In the genomic region with DNA sequence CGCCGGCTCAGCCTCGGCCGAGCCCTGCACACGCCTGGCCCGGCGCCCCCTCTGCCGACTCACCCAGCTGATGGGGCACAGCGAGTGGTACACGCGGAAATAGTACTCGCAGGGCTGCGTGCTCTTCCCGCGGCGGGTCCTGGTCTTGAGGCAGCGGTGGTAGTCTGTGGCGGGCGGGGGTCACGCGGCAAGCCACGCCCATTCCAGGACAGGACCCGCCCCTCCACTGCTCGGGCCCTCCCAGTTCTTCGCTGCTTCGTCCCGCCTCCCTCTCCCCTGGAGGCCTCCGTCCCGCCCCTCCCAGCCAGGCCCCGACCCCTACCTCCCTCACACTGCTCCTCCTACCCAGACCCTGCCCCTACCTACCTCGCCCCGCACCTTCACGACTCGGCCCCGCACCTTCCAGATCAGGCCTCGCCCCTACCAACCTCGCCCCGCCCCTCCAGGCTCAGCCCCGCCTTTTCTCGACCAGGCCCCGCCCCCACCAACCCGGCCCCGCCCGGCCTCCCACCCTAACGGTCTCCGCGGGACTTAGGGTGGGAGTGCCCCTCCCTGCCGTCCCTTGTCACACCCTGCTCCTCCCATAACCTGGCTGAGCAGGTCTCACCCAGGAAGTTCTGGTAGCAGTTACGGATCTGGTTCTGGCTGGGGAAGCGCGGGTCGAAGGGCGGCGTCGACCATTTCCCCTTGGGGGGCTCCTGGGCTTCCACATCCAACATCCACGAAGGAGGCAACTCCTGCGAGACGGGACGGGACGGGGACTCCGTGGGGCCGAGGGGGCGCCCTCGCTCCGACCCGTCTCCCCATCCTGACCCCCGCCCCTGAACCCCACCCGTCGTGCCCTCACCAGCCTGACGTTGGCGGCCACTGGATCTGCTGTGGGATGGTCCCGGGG, we compare ENCODE assay signal across 8 cellular contexts. TPM values are rescaled to one million over a fixed set of nuclear protein-coding genes. Genes with fewer than 3 reads are reported as not detected.
DNase-seq lines count a peak whose midpoint lies in the region; ATAC-seq and TF ChIP-seq lines count a peak whose summit lies in the region.

No MANE protein-coding gene starts in this region.

- DNase-seq in Caco-2, result peak; percentile 74 to 82
- peak; percentile 81 for DNase-seq in KBM-7
- peak; percentile 69 for DNase-seq in UCSD-AML1 (lab: John Stamatoyannopoulos, UW; ENCODE audit: unreplicated experiment)
- DNase-seq in brain microvascular endothelial cell, result peak; percentile 40
- peak; percentile 59 for DNase-seq in stimulated activated CD4-positive, alpha-beta T cell treated with anti-CD3 and anti-CD28 coated beads, Interleukin-12 subunit alpha, Interleukin-12 subunit beta, amount 100 ng/mL, for 4 hours

- POLR2A ChIA-PET in Caco-2 (lab: Charles Lee), result interaction anchor here (1.5 kb wide), 1 partner anchor 15 kb away, joined by 6 read pairs; a partner anchor contains a TSS

- H3K4me1 Mint-ChIP-seq in Caco-2 (ENCODE audit: low read depth, unreplicated experiment), result peaks cover 9% of the 10 kb centered on the region

- peaks cover 19% of the 10 kb centered on the region for H3K4me1 ChIP-seq in Caco-2

- H3K36me3 ChIP-seq in Caco-2 (ENCODE audit: control insufficient read depth, insufficient read depth, low read length), result no peaks in the 10 kb centered on the region
- no peaks in the 10 kb centered on the region for H3K36me3 ChIP-seq in brain microvascular endothelial cell (replicated peaks)

- in situ Hi-C loops in KBM-7 (cut with MboI; ENCODE audit: low pct_unique_long_range_greater_than_20kb, low sequenced_read_pairs), result no loop called here
- in situ Hi-C loops in brain microvascular endothelial cell (cut with HindIII; ENCODE audit: low pct_ligation_motif_present, low sequenced_read_pairs), result no loop called here

- CTCF ChIA-PET in Caco-2 (lab: Charles Lee), result interaction anchor here (0.6 kb wide), 1 partner anchor 53 kb away, joined by 3 read pairs; no protein-coding TSS in a partner anchor

- no peak for ATAC-seq in GM21360 (IDR thresholded peaks at IDR 0.05; ENCODE audit: unreplicated experiment)
- ATAC-seq in HG03196 (IDR thresholded peaks at IDR 0.05; ENCODE audit: unreplicated experiment), result no peak

- TF ChIP-seq CTCF in Caco-2 (IDR thresholded peaks at IDR 0.05; ENCODE audit: insufficient read depth in 1 of 2, low read depth in 1 of 2, low read length in 1 of 2, severe bottlenecking in 1 of 2, unreplicated experiment in 1 of 2), result no peak
- no peak for TF ChIP-seq CTCF in brain microvascular endothelial cell (IDR thresholded peaks at IDR 0.05; ENCODE audit: low read depth, low read length, missing control alignments)

- peaks cover 13% of the 10 kb centered on the region for H3K36me3 Mint-ChIP-seq in Caco-2 (ENCODE audit: insufficient read depth, unreplicated experiment)

- H3K27me3 Mint-ChIP-seq in Caco-2 (ENCODE audit: insufficient read depth, unreplicated experiment), result peaks cover 15% of the 10 kb centered on the region

- no peaks in the 10 kb centered on the region for H3K9me3 ChIP-seq in Caco-2
- no peaks in the 10 kb centered on the region for H3K9me3 ChIP-seq in iPS-18c (ENCODE audit: control insufficient read depth, insufficient read depth, low read length)

- H3K27ac ChIP-seq in brain microvascular endothelial cell, result no peak overlapping the region

- H3K4me3 ChIP-seq in Caco-2 (ENCODE audit: low read depth, low read length) (peak overlapping the region; percentile 64), brain microvascular endothelial cell (ENCODE audit: low read depth, low read length) (peak overlapping the region; percentile 49), iPS-18c (ENCODE audit: insufficient read depth, low read depth, low read length) (peak overlapping the region; percentile 69)

- H3K27ac Mint-ChIP-seq in Caco-2 (ENCODE audit: unreplicated experiment), result no peak overlapping the region

- intact Hi-C loops in Caco-2 (cut with micrococcal nuclease; ENCODE audit: unreplicated experiment), result loop anchor here (1.0 kb wide), 1 partner anchor 15 kb away; a partner anchor contains a TSS

- BruUV-seq in Caco-2 (replicated peaks; lab: Mats Ljungman, UMichigan), result no TSS peak

- peak overlapping the region; percentile 80 for H3K4me3 Mint-ChIP-seq in Caco-2 (ENCODE audit: unreplicated experiment)

- H3K27me3 ChIP-seq in Caco-2 (replicated peaks; ENCODE audit: control insufficient read depth, insufficient read depth, low read length), result peaks cover 5% of the 10 kb centered on the region
- H3K27me3 ChIP-seq in brain microvascular endothelial cell (replicated peaks), result peaks cover 23% of the 10 kb centered on the region

- H3K9me3 Mint-ChIP-seq in Caco-2 (ENCODE audit: unreplicated experiment), result no peaks in the 10 kb centered on the region

RNA-seq across cellular contexts. Expression of a gene that starts 0.5 kb away (rescaled TPM):
- 0.27 and 0.35 TPM in 2 replicates for total RNA-seq in Caco-2 (2022)

RNA-seq across cellular contexts. Expression of a gene that starts 9.0 kb away (rescaled TPM):
- total RNA-seq in Caco-2 (2022), result not detected in 2 replicates

RNA-seq across cellular contexts. Expression of a gene that starts 14.4 kb away (rescaled TPM):
- total RNA-seq in Caco-2 (2022), result 25.8 and 26.3 TPM in 2 replicates

RNA-seq across cellular contexts. Expression of a gene that starts 16.2 kb away (rescaled TPM):
- 0.70 and 1.1 TPM in 2 replicates for total RNA-seq in Caco-2 (2022)

RNA-seq across cellular contexts. Expression of a gene that starts 22.6 kb away (rescaled TPM):
- total RNA-seq in Caco-2 (2022), result not detected in 2 replicates
